In genomic region chr5:2550479-2550878, GRCh38 we compare ENCODE assay signal across 24 cellular contexts.
DNase-seq lines count a peak whose midpoint lies in the region; ATAC-seq and TF ChIP-seq lines count a peak whose summit lies in the region.
"Had no signal": no experiment of that assay in that cellular context is flagged by ENCODE, and none has a peak within 500 bp of the region (broad histone marks: within the 10 kb centered on the region; RNA-seq: fewer than 3 reads in every experiment).

No MANE protein-coding gene starts in this region.

- H3K27ac Mint-ChIP-seq in endodermal cell = no peak overlapping the region
- H3K27ac Mint-ChIP-seq: CD4-positive, alpha-beta T cell; GM23338 had no signal

- 88 to 100% methylated on average over 2 to 5 of the region's 5 CpGs for WGBS in endodermal cell (ENCODE audit: insufficient coverage in 1 of 2, insufficient read length in 1 of 2), 2 experiments

- H3K4me3 Mint-ChIP-seq in endodermal cell = no peak overlapping the region
- H3K4me3 Mint-ChIP-seq: CD4-positive, alpha-beta T cell; GM23338 had no signal

- peak; percentile 97 for DNase-seq in LNCaP clone FGC (ENCODE audit: low read depth)
- DNase-seq in NCI-H2029 (lab: John Stamatoyannopoulos, UW) = peak; percentile 67
- DNase-seq in NCI-H774 (lab: John Stamatoyannopoulos, UW) = peak; percentile 46
- DNase-seq in SHP77 treated with DMSO at 0.1 percent for 48 hours (lab: John Stamatoyannopoulos, UW) = no peak
- DNase-seq in endodermal cell = no peak
- DNase-seq: ACHN; CD4-positive, alpha-beta T cell; COR-L47; GDM1; KG1; NCI-H1417; NCI-H187; NCI-H2171; NCI-H446; NCI-H526; NK-92 treated with Interleukin-12 subunit alpha and Interleukin-12 subunit beta, amount 100 ng/mL, for 24 hours; SJCRH30; T-helper 1 cell had no signal

- no peaks in the 10 kb centered on the region for H3K4me1 ChIP-seq in endodermal cell (ENCODE audit: control insufficient read depth, insufficient read depth, low read length)
- H3K4me1 ChIP-seq: HAP-1, SJCRH30 had no signal

- H3K4me3 ChIP-seq in LNCaP clone FGC (ENCODE audit: low read depth, low read length) (no peak overlapping the region), endodermal cell (ENCODE audit: low read length) (no peak overlapping the region)
- H3K4me3 ChIP-seq: BLaER1, GM23338, HAP-1, SJCRH30 had no signal

- H3K27me3 ChIP-seq in endodermal cell (ENCODE audit: control insufficient read depth, insufficient read depth, low read length, poor library complexity, severe bottlenecking) = no peaks in the 10 kb centered on the region
- H3K27me3 ChIP-seq: BLaER1, SJCRH30 had no signal

- peaks cover 6% of the 10 kb centered on the region for H3K9me3 ChIP-seq in endodermal cell (ENCODE audit: control insufficient read depth, low read length)
- H3K9me3 ChIP-seq: HAP-1, SJCRH30 had no signal

- no peak overlapping the region for H3K9ac ChIP-seq in endodermal cell (ENCODE audit: extremely low read depth, low read length, poor library complexity, severe bottlenecking)
- H3K9ac ChIP-seq: BLaER1 had no signal

- no peaks in the 10 kb centered on the region for H3K4me1 Mint-ChIP-seq in endodermal cell
- H3K4me1 Mint-ChIP-seq: GM23338 had no signal

- H3K27ac ChIP-seq in endodermal cell (ENCODE audit: low read depth, low read length) = no peak overlapping the region
- H3K27ac ChIP-seq: BLaER1, SJCRH30 had no signal

- ATAC-seq in HG03039 (IDR thresholded peaks at IDR 0.05; ENCODE audit: unreplicated experiment) = no peak
- no peak for ATAC-seq in HG02852 (IDR thresholded peaks at IDR 0.05; ENCODE audit: unreplicated experiment)
- ATAC-seq: GM23338, Panc1 had no signal

- no peaks in the 10 kb centered on the region for H3K36me3 Mint-ChIP-seq in endodermal cell (ENCODE audit: low read depth)

- peaks cover 3% of the 10 kb centered on the region for H3K27me3 Mint-ChIP-seq in endodermal cell (ENCODE audit: insufficient read depth)
- H3K27me3 Mint-ChIP-seq: CD4-positive, alpha-beta T cell had no signal

- TF ChIP-seq CTCF in LNCaP clone FGC (IDR thresholded peaks at IDR 0.05; ENCODE audit: control insufficient read depth, extremely low read depth, insufficient read depth) = no peak
- TF ChIP-seq CTCF in endodermal cell (conservative IDR thresholded peaks at IDR 0.05) = no peak

- H3K9me3 Mint-ChIP-seq in endodermal cell = peaks cover 16% of the 10 kb centered on the region

- H3K36me3 ChIP-seq in endodermal cell (ENCODE audit: control insufficient read depth, insufficient read depth, low read length) = no peaks in the 10 kb centered on the region
- H3K36me3 ChIP-seq: BLaER1, HAP-1, SJCRH30 had no signal

Comparison
In these comparisons a context has a peak if more than half of its experiments do, and no peak if none do; other contexts are left out.
1. DNase-seq: peak in LNCaP clone FGC (single experiment), NCI-H2029 (single experiment) and NCI-H774 (single experiment); none in SHP77 treated with DMSO at 0.1 percent for 48 hours (single experiment) and endodermal cell (single experiment).